ENCODE assay signal across 12 cellular contexts in the genomic region with DNA sequence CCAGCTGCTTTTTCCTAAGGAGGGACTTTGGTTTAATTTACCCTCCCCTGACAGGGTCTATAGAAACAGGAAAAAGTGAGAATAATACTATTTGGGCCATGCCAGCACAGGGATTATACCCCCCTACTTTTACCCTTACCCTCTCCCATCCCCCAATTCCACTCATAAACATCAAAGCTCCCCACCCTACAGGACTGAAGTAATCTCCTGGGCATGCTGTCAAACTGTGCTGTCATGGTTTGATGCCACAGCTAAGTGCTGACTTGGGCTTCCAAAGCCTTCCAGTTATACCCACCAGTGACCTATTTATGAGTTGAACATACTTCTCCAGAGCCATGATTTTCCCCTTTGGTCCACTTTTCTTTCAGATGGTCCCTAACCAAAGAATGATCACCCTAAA. TPM values are rescaled to one million over a fixed set of nuclear protein-coding genes. Genes with fewer than 3 reads are reported as not detected.
DNase-seq lines count a peak whose midpoint lies in the region; ATAC-seq and TF ChIP-seq lines count a peak whose summit lies in the region.
"Had no signal": no experiment of that assay in that cellular context is flagged by ENCODE, and none has a peak within 500 bp of the region (broad histone marks: within the 10 kb centered on the region; RNA-seq: fewer than 3 reads in every experiment).

No MANE protein-coding gene starts in this region.

- DNase-seq in AG10803 (ENCODE audit: low read depth) (peak; percentile 17), HL-60 (ENCODE audit: low read depth in 1 of 2, low spot score in 1 of 2) (no peak), endothelial cell (ENCODE audit: low spot score) (no peak), NCI-H2081 treated with DMSO at 0.1 percent for 48 hours (lab: John Stamatoyannopoulos, UW) (no peak), HT-29 (ENCODE audit: low spot score) (no peak), Kasumi-1 (lab: John Stamatoyannopoulos, UW) (no peak)
- no peak for DNase-seq in naive thymus-derived CD4-positive, alpha-beta T cell
- DNase-seq: effector memory CD4-positive, alpha-beta T cell; MV-4-11; NCI-H446; stimulated activated naive CD4-positive, alpha-beta T cell had no signal

- POLR2A ChIA-PET in naive thymus-derived CD4-positive, alpha-beta T cell (lab: Charles Lee): interaction anchor here (0.6 to 12.6 kb wide), 8 partner anchors 9 to 319 kb away, joined by 3 to 107 read pairs (median 6); partner anchors contain the start of genes FAM222B, FLOT2 and PHF12

- H3K9me3 Mint-ChIP-seq in endothelial cell (ENCODE audit: unreplicated experiment): no peaks in the 10 kb centered on the region
- no peaks in the 10 kb centered on the region for H3K9me3 Mint-ChIP-seq in naive thymus-derived CD4-positive, alpha-beta T cell

- H3K4me3 ChIP-seq in AG10803 (ENCODE audit: low read length): no peak overlapping the region
- H3K4me3 ChIP-seq in HL-60 (replicated peaks; ENCODE audit: insufficient read depth, low read length): no peak overlapping the region
- H3K4me3 ChIP-seq in naive thymus-derived CD4-positive, alpha-beta T cell (ENCODE audit: low read length): no peak overlapping the region

- intact Hi-C loops in naive thymus-derived CD4-positive, alpha-beta T cell (cut with micrococcal nuclease): no loop called here

- peaks cover 7% of the 10 kb centered on the region for H3K36me3 Mint-ChIP-seq in endothelial cell (ENCODE audit: low read depth, unreplicated experiment)
- peaks cover 0 to 21% (median 3%) of the 10 kb centered on the region in 5 donors for H3K36me3 Mint-ChIP-seq in naive thymus-derived CD4-positive, alpha-beta T cell

- H3K4me1 Mint-ChIP-seq in endothelial cell (ENCODE audit: unreplicated experiment): peaks cover 14% of the 10 kb centered on the region
- peaks cover 65 to 94% (median 83%) of the 10 kb centered on the region in 7 donors for H3K4me1 Mint-ChIP-seq in naive thymus-derived CD4-positive, alpha-beta T cell

- peaks cover 0 to 2% (median 2%) of the 10 kb centered on the region in 3 experiments for H3K36me3 ChIP-seq in naive thymus-derived CD4-positive, alpha-beta T cell (ENCODE audit: control insufficient read depth in 2 of 3, insufficient read depth in 3 of 3, low read length in 3 of 3)

- no peak overlapping the region for H3K4me3 Mint-ChIP-seq in endothelial cell (ENCODE audit: unreplicated experiment)
- H3K4me3 Mint-ChIP-seq in naive thymus-derived CD4-positive, alpha-beta T cell: peak overlapping the region in 4 of 10 donors; percentile 16 to 65 (median 41)

- TF ChIP-seq CTCF in AG10803 (conservative IDR thresholded peaks at IDR 0.05; ENCODE audit: low read length): no peak
- no peak for TF ChIP-seq CTCF in HL-60 (IDR thresholded peaks at IDR 0.05; ENCODE audit: insufficient read depth, low read length)
- no peak for TF ChIP-seq CTCF in endothelial cell (IDR thresholded peaks at IDR 0.05; ENCODE audit: unreplicated experiment)

- no peak for ATAC-seq in naive thymus-derived CD4-positive, alpha-beta T cell
- no peak for ATAC-seq in GM21529 (IDR thresholded peaks at IDR 0.05; ENCODE audit: unreplicated experiment)

- H3K9me3 ChIP-seq in naive thymus-derived CD4-positive, alpha-beta T cell (ENCODE audit: control insufficient read depth in 2 of 3, low read length in 3 of 3): no peaks in the 10 kb centered on the region

- no peaks in the 10 kb centered on the region for H3K27me3 ChIP-seq in HL-60 (ENCODE audit: insufficient read depth, poor library complexity, severe bottlenecking)
- no peaks in the 10 kb centered on the region for H3K27me3 ChIP-seq in naive thymus-derived CD4-positive, alpha-beta T cell (ENCODE audit: control insufficient read depth in 2 of 2, insufficient read depth in 2 of 2, low read length in 2 of 2)

- H3K27ac ChIP-seq in HL-60 (replicated peaks): peak overlapping the region; percentile 38
- H3K27ac ChIP-seq in naive thymus-derived CD4-positive, alpha-beta T cell (ENCODE audit: low read depth, low read length): no peak overlapping the region

- no peaks in the 10 kb centered on the region for H3K27me3 Mint-ChIP-seq in endothelial cell (ENCODE audit: unreplicated experiment)
- H3K27me3 Mint-ChIP-seq in naive thymus-derived CD4-positive, alpha-beta T cell: no peaks in the 10 kb centered on the region

- peaks cover 20 to 40% of the 10 kb centered on the region in 2 donors for H3K4me1 ChIP-seq in naive thymus-derived CD4-positive, alpha-beta T cell (ENCODE audit: control insufficient read depth in 2 of 2, insufficient read depth in 2 of 2, low read length in 2 of 2)

- peak overlapping the region; percentile 22 for H3K27ac Mint-ChIP-seq in endothelial cell (ENCODE audit: unreplicated experiment)
- peak overlapping the region in 8 of 9 donors; percentile 32 to 86 (median 59) for H3K27ac Mint-ChIP-seq in naive thymus-derived CD4-positive, alpha-beta T cell

- CTCF ChIA-PET in naive thymus-derived CD4-positive, alpha-beta T cell (lab: Charles Lee): interaction anchor here (0.6 to 1.7 kb wide), 2 partner anchors 8 to 21 kb away, joined by 3 read pairs; no protein-coding TSS in a partner anchor

RNA-seq across cellular contexts. Expression of gene PHF12, which starts 12.8 kb away (rescaled TPM):
- 56.1 TPM for total RNA-seq in endothelial cell (ENCODE audit: unreplicated experiment)
- total RNA-seq in naive thymus-derived CD4-positive, alpha-beta T cell: 100 to 1,000 TPM in 4 of 5 experiments, 10 to 100 TPM in 1; 89.3 to 162 (median 134) TPM
- 10 to 100 TPM in 1 of 2 donors, 1 to 10 TPM in 1; 6.2 to 21.8 TPM for polyA plus RNA-seq in naive thymus-derived CD4-positive, alpha-beta T cell
- total RNA-seq in HT-29 (2014; rRNA removed; shearing (Covaris generic)): 32.0 and 34.7 TPM in 2 replicates

RNA-seq across cellular contexts. Expression of gene DHRS13, which starts 35.7 kb away (rescaled TPM):
- total RNA-seq in endothelial cell (ENCODE audit: unreplicated experiment): 8.2 TPM
- 10 to 100 TPM; 20.0 to 51.3 (median 30.4) TPM for total RNA-seq in naive thymus-derived CD4-positive, alpha-beta T cell
- polyA plus RNA-seq in naive thymus-derived CD4-positive, alpha-beta T cell: 10 to 100 TPM; 15.3 to 29.9 TPM
- total RNA-seq in HT-29 (2014; rRNA removed; shearing (Covaris generic)): 15.2 and 17.6 TPM in 2 replicates

RNA-seq across cellular contexts. Expression of gene FLOT2, which starts 41.0 kb away (rescaled TPM):
- 156 TPM for total RNA-seq in endothelial cell (ENCODE audit: unreplicated experiment)
- total RNA-seq in naive thymus-derived CD4-positive, alpha-beta T cell: 100 to 1,000 TPM; 134 to 252 (median 191) TPM
- 100 to 1,000 TPM; 228 to 309 TPM for polyA plus RNA-seq in naive thymus-derived CD4-positive, alpha-beta T cell
- 49.7 and 55.6 TPM in 2 replicates for total RNA-seq in HT-29 (2014; rRNA removed; shearing (Covaris generic))
